Comparison of ENCODE assay signal across 9 cellular contexts in genomic region chr4:6263541-6264540, GRCh38. TPM values are rescaled to one million over a fixed set of nuclear protein-coding genes. Genes with fewer than 3 reads are reported as not detected.
DNase-seq lines count a peak whose midpoint lies in the region; ATAC-seq and TF ChIP-seq lines count a peak whose summit lies in the region.
"Had no signal": no experiment of that assay in that cellular context is flagged by ENCODE, and none has a peak within 500 bp of the region (broad histone marks: within the 10 kb centered on the region; RNA-seq: fewer than 3 reads in every experiment).

No MANE protein-coding gene starts in this region.

- peaks cover 14% of the 10 kb centered on the region for H3K4me1 ChIP-seq in A673 (ENCODE audit: insufficient read depth, low read length, poor library complexity, severe bottlenecking)

- no TSS peak for BruUV-seq in A673 (replicated peaks; lab: Mats Ljungman, UMichigan)

- ATAC-seq in SK-N-SH treated with all-trans-retinoic acid at 6 μM for 48 hours (peak; percentile 88), sciatic nerve (peak; percentile 52)

- CTCF ChIA-PET in A673 (lab: Charles Lee) = interaction anchor here (1.0 kb wide), 1 partner anchor 64 kb away, joined by 5 read pairs; no protein-coding TSS in a partner anchor

- POLR2A ChIA-PET in A673 (lab: Charles Lee; ENCODE audit: low non-redundant PET) = no interaction called here

- DNase-seq in A673 (ENCODE audit: low spot score) (no peak), GM12864 (ENCODE audit: low read depth) (no peak), foreskin fibroblast (peak; percentile 41 to 74), sciatic nerve (ENCODE audit: low spot score) (no peak), SIG-M5 treated with dmso at 0.1 percent for 504 hours (lab: John Stamatoyannopoulos, UW; ENCODE audit: unreplicated experiment) (no peak)
- no peak for DNase-seq in central memory CD4-positive, alpha-beta T cell
- DNase-seq in T-helper 2 cell treated with Interferon-gamma antibody and Interleukin-4, amounts not matched to agents 5 μg/mL and 100 μg/mL, for 36 hours (ENCODE audit: low spot score) = no peak

- no peaks in the 10 kb centered on the region for H3K9me3 ChIP-seq in A673 (ENCODE audit: low read depth, low read length, poor library complexity, severe bottlenecking)

- H3K9me3 Mint-ChIP-seq in T-helper 2 cell treated with Interferon-gamma antibody and Interleukin-4, amounts not matched to agents 5 μg/mL and 100 μg/mL, for 36 hours = no peaks in the 10 kb centered on the region
- H3K9me3 Mint-ChIP-seq: activated naive CD4-positive, alpha-beta T cell treated with anti-CD3 and anti-CD28 coated beads, Interleukin-2, amount 50 U/mL, for 72 hours had no signal

- no peak overlapping the region for H3K27ac Mint-ChIP-seq in T-helper 2 cell treated with Interferon-gamma antibody and Interleukin-4, amounts not matched to agents 5 μg/mL and 100 μg/mL, for 36 hours

- TF ChIP-seq CTCF in A673 (conservative IDR thresholded peaks at IDR 0.05; ENCODE audit: low read depth, low read length) (peak; percentile 55), GM12864 (IDR thresholded peaks at IDR 0.05; ENCODE audit: low read depth, low read length, missing control alignments) (peak; percentile 67), foreskin fibroblast (IDR thresholded peaks at IDR 0.05; ENCODE audit: low read depth, low read length) (peak; percentile 78)

- no peak overlapping the region for H3K27ac ChIP-seq in A673 (ENCODE audit: low read depth, low read length, poor library complexity, severe bottlenecking)

- H3K4me3 ChIP-seq in A673 (ENCODE audit: low read depth, low read length, poor library complexity, severe bottlenecking) = no peak overlapping the region
- H3K4me3 ChIP-seq in GM12864 (ENCODE audit: low read depth, low read length) = no peak overlapping the region
- H3K4me3 ChIP-seq in foreskin fibroblast (ENCODE audit: low read depth in 1 of 2, low read length in 2 of 2) = no peak overlapping the region

- H3K27me3 Mint-ChIP-seq in T-helper 2 cell treated with Interferon-gamma antibody and Interleukin-4, amounts not matched to agents 5 μg/mL and 100 μg/mL, for 36 hours (ENCODE audit: low read depth) = peaks cover 32% of the 10 kb centered on the region

- H3K27me3 ChIP-seq in A673 (replicated peaks; ENCODE audit: insufficient read depth, low read depth, low read length, poor library complexity) = no peaks in the 10 kb centered on the region

- H3K36me3 ChIP-seq in A673 (ENCODE audit: insufficient read depth, low read length, poor library complexity, severe bottlenecking) = no peaks in the 10 kb centered on the region

- no peaks in the 10 kb centered on the region for H3K36me3 Mint-ChIP-seq in T-helper 2 cell treated with Interferon-gamma antibody and Interleukin-4, amounts not matched to agents 5 μg/mL and 100 μg/mL, for 36 hours (ENCODE audit: low read depth)
- H3K36me3 Mint-ChIP-seq: activated naive CD4-positive, alpha-beta T cell treated with anti-CD3 and anti-CD28 coated beads, Interleukin-2, amount 50 U/mL, for 72 hours had no signal

- intact Hi-C loops in A673 (cut with micrococcal nuclease; ENCODE audit: unreplicated experiment) (no loop called here), sciatic nerve (cut with DNase I) (no loop called here)

- peaks cover 9% of the 10 kb centered on the region for H3K4me1 Mint-ChIP-seq in T-helper 2 cell treated with Interferon-gamma antibody and Interleukin-4, amounts not matched to agents 5 μg/mL and 100 μg/mL, for 36 hours (ENCODE audit: low read depth)

- no peak overlapping the region for H3K4me3 Mint-ChIP-seq in T-helper 2 cell treated with Interferon-gamma antibody and Interleukin-4, amounts not matched to agents 5 μg/mL and 100 μg/mL, for 36 hours

TF ChIP-seq in SK-N-SH treated with all-trans-retinoic acid at 6 μM for 48 hours, 23 proteins besides CTCF, POLR2A, EP300 and RAD21:
- TF ChIP-seq OSR1 (CRISPR knock-in tag; IDR thresholded peaks at IDR 0.05) (no peak), PPARA (CRISPR knock-in tag; IDR thresholded peaks at IDR 0.05; ENCODE audit: borderline replicate concordance) (no peak), TSHZ2 (CRISPR knock-in tag; IDR thresholded peaks at IDR 0.05) (no peak), GLIS3 (CRISPR knock-in tag; IDR thresholded peaks at IDR 0.05) (no peak), ARNTL (CRISPR knock-in tag; IDR thresholded peaks at IDR 0.05; ENCODE audit: borderline replicate concordance, low read depth) (no peak), CSDC2 (CRISPR knock-in tag; IDR thresholded peaks at IDR 0.05) (no peak), SNAI2 (CRISPR knock-in tag; IDR thresholded peaks at IDR 0.05) (no peak), BACH2 (CRISPR knock-in tag; IDR thresholded peaks at IDR 0.05; ENCODE audit: borderline replicate concordance) (no peak), RARB (CRISPR knock-in tag; IDR thresholded peaks at IDR 0.05) (no peak)
- TF ChIP-seq, protein P1, sequence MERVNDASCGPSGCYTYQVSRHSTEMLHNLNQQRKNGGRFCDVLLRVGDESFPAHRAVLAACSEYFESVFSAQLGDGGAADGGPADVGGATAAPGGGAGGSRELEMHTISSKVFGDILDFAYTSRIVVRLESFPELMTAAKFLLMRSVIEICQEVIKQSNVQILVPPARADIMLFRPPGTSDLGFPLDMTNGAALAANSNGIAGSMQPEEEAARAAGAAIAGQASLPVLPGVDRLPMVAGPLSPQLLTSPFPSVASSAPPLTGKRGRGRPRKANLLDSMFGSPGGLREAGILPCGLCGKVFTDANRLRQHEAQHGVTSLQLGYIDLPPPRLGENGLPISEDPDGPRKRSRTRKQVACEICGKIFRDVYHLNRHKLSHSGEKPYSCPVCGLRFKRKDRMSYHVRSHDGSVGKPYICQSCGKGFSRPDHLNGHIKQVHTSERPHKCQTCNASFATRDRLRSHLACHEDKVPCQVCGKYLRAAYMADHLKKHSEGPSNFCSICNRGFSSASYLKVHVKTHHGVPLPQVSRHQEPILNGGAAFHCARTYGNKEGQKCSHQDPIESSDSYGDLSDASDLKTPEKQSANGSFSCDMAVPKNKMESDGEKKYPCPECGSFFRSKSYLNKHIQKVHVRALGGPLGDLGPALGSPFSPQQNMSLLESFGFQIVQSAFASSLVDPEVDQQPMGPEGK (CRISPR knock-in tag; IDR thresholded peaks at IDR 0.05; ENCODE audit: borderline replicate concordance) = no peak

RNA-seq across cellular contexts. Expression of gene WFS1, which starts 5.8 kb away (rescaled TPM):
- total RNA-seq in A673 (2021) = 14.0 and 15.6 TPM in 2 replicates
- total RNA-seq in sciatic nerve = 39.2 TPM

Comparison
In these comparisons a context has a peak if more than half of its experiments do, and no peak if none do; other contexts are left out.
1. DNase-seq: peak in foreskin fibroblast (2 of 2); none in A673 (single experiment), GM12864 (single experiment), sciatic nerve (single experiment), SIG-M5 treated with dmso at 0.1 percent for 504 hours (single experiment), central memory CD4-positive, alpha-beta T cell (single experiment) and T-helper 2 cell treated with Interferon-gamma antibody and Interleukin-4, amounts not matched to agents 5 μg/mL and 100 μg/mL, for 36 hours (single experiment).
2. Peak in every context shown above with its lines, with median percentiles within 50 percentile points of each other: CTCF ChIP-seq.